ENCODE assay signal across 1 cellular context in the genomic region with DNA sequence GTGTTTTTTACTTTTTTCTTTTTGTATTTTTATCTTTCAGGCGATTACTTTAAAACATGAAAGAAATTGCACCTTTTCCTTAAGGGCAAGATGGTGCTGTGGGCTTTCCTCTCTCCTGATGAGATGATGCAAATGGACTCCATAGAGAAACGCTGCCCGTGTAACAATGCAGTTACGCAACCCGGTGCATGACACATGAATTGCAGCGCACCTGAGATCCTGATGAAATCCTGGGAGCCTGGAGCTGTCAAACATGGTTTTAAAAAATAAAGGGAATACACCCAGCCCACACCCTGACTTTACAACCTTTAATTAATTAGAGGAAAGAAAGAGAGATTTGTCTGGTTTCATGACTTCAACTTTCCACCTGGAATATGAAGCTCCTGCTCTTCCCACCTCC.
TF ChIP-seq lines count a peak whose summit lies in the region.

No MANE protein-coding gene starts in this region.

TF ChIP-seq in K562, 482 proteins besides CTCF, POLR2A, EP300 and RAD21 (continued from another document):
- no peak for TF ChIP-seq NCOA2 (IDR thresholded peaks at IDR 0.05; ENCODE audit: partially characterized antibody in 2 of 2)
TF ChIP-seq in K562: peak in this region for 9.
